Comparison of ENCODE assay signal across 8 cellular contexts in genomic region chr2:27133905-27134780, GRCh38. TPM values are rescaled to one million over a fixed set of nuclear protein-coding genes. Genes with fewer than 3 reads are reported as not detected.
DNase-seq lines count a peak whose midpoint lies in the region; ATAC-seq and TF ChIP-seq lines count a peak whose summit lies in the region.

TSS of gene PREB (minus strand) at chr2:27134636. CDS start at chr2:27134421, 215 bp downstream.

- peaks cover 16% of the 10 kb centered on the region for H3K4me1 Mint-ChIP-seq in activated CD4-positive, alpha-beta T cell treated with anti-CD3 and anti-CD28 coated beads for 36 hours

- peak; percentile 66 for TF ChIP-seq CTCF in choroid plexus epithelial cell (conservative IDR thresholded peaks at IDR 0.05; ENCODE audit: low read depth, low read length)

- peak within 1 kb of the TSS; percentile 81 for H3K4me3 Mint-ChIP-seq in activated CD4-positive, alpha-beta T cell treated with anti-CD3 and anti-CD28 coated beads for 36 hours

- peaks cover 21% of the 10 kb centered on the region for H3K36me3 Mint-ChIP-seq in activated CD4-positive, alpha-beta T cell treated with anti-CD3 and anti-CD28 coated beads for 36 hours (ENCODE audit: low read depth)

- H3K27me3 Mint-ChIP-seq in activated CD4-positive, alpha-beta T cell treated with anti-CD3 and anti-CD28 coated beads for 36 hours: no peaks in the 10 kb centered on the region

- DNase-seq in AML-193 (lab: John Stamatoyannopoulos, UW): peak; percentile 91
- peak; percentile 96 for DNase-seq in NCI-H524 (lab: John Stamatoyannopoulos, UW)
- peak; percentile 99 for DNase-seq in activated CD4-positive, alpha-beta T cell treated with anti-CD3 and anti-CD28 coated beads for 36 hours
- peak; percentile 96 for DNase-seq in choroid plexus epithelial cell (ENCODE audit: low read depth)
- DNase-seq in kidney tubule cell (ENCODE audit: low spot score): peak; percentile 95
- DNase-seq in stimulated activated CD4-positive, alpha-beta T cell treated with anti-CD3 and anti-CD28 coated beads, Interleukin-1b, Interleukin-23, amount 100 ng/mL, for 24 hours (ENCODE audit: low read depth in 4 of 4, low spot score in 1 of 4): peak; percentile 95 to 98 (median 98)

- peak within 1 kb of the TSS; percentile 96 for H3K4me3 ChIP-seq in choroid plexus epithelial cell (ENCODE audit: low read depth, low read length)

- intact Hi-C loops in activated CD4-positive, alpha-beta T cell treated with anti-CD3 and anti-CD28 coated beads for 36 hours (cut with DNase I, micrococcal nuclease): loop anchor here (1.0 kb wide), 9 partner anchors 11 to 222 kb away; partner anchors contain the start of genes ABHD1 (in 1 of the 2), AGBL5 (in 1 of the 2), ATRAID (in 1 of the 2) and CAD (in 1 of the 2)

- peak; percentile 84 for ATAC-seq in HG03439 (IDR thresholded peaks at IDR 0.05; ENCODE audit: unreplicated experiment)
- peak; percentile 97 for ATAC-seq in activated CD4-positive, alpha-beta T cell treated with anti-CD3 and anti-CD28 coated beads for 36 hours

- POLR2A ChIA-PET in activated CD4-positive, alpha-beta T cell treated with anti-CD3 and anti-CD28 coated beads for 36 hours (lab: Charles Lee): interaction anchor here (0.6 to 2.1 kb wide), 3 partner anchors 10 to 56 kb away, joined by 3 to 7 read pairs (median 3); partner anchors contain the start of gene ABHD1

- no peaks in the 10 kb centered on the region for H3K9me3 Mint-ChIP-seq in activated CD4-positive, alpha-beta T cell treated with anti-CD3 and anti-CD28 coated beads for 36 hours (ENCODE audit: low read depth)

- TF ChIP-seq POLR2A in GM19193 (IDR thresholded peaks at IDR 0.05; ENCODE audit: extremely low read depth, insufficient read depth, insufficient read length): peak; percentile 89

- peak within 1 kb of the TSS; percentile 94 for H3K27ac Mint-ChIP-seq in activated CD4-positive, alpha-beta T cell treated with anti-CD3 and anti-CD28 coated beads for 36 hours

- CTCF ChIA-PET in activated CD4-positive, alpha-beta T cell treated with anti-CD3 and anti-CD28 coated beads for 36 hours (lab: Charles Lee): interaction anchor here (0.6 to 1.8 kb wide), 13 partner anchors 10 to 370 kb away, joined by 3 to 15 read pairs (median 3); partner anchors contain the start of gene ABHD1

RNA-seq across cellular contexts. Expression of gene PREB, which starts in this region (rescaled TPM):
- 10 to 100 TPM; 59.7 to 59.9 TPM for total RNA-seq in activated CD4-positive, alpha-beta T cell treated with anti-CD3 and anti-CD28 coated beads for 36 hours

Comparison
In these comparisons a context has a peak if more than half of its experiments do, and no peak if none do; other contexts are left out.
1. Peak in every context shown above with its lines: DNase-seq, ATAC-seq and H3K4me3 ChIP-seq.